In genomic region chr1:112388436-112388835, GRCh38 we compare ENCODE assay signal across 14 cellular contexts. TPM values are rescaled to one million over a fixed set of nuclear protein-coding genes. Genes with fewer than 3 reads are reported as not detected.
A peak's percentile ranks its signal among the peaks of the same experiment; 100 is the strongest.
DNase-seq lines count a peak whose midpoint lies in the region; ATAC-seq and TF ChIP-seq lines count a peak whose summit lies in the region.
"Had no signal": no experiment of that assay in that cellular context is flagged by ENCODE, and none has a peak within 500 bp of the region (broad histone marks: within the 10 kb centered on the region; RNA-seq: fewer than 3 reads in every experiment).

No MANE protein-coding gene starts in this region.

- peak overlapping the region; percentile 67 for H3K4me2 ChIP-seq in SK-N-SH
- peak overlapping the region; percentile 30 for H3K4me2 ChIP-seq in skeletal muscle satellite cell (ENCODE audit: low read length)

- H3K36me3 ChIP-seq in SK-N-SH (replicated peaks in 1 of 2; ENCODE audit: control insufficient read depth in 1 of 2, insufficient read depth in 2 of 2, low read length in 1 of 2) = no peaks in the 10 kb centered on the region
- no peaks in the 10 kb centered on the region for H3K36me3 ChIP-seq in skeletal muscle satellite cell (ENCODE audit: insufficient read depth, low read length)

- POLR2A ChIA-PET in SK-N-SH (lab: Yijun Ruan, JAX) = no interaction called here

- H3K27me3 ChIP-seq in SK-N-SH (ENCODE audit: insufficient read depth) (no peaks in the 10 kb centered on the region), skeletal muscle satellite cell (ENCODE audit: control insufficient read depth, insufficient read depth, low read length) (peaks cover 10% of the 10 kb centered on the region)

- no peak for TF ChIP-seq EP300 in SK-N-SH (IDR thresholded peaks at IDR 0.05; ENCODE audit: borderline replicate concordance in 1 of 2, low read depth in 1 of 2, low read length in 1 of 2)

- WGBS in SK-N-SH (ENCODE audit: low lambda C conversion rate) = 33% methylated on average over 3 of the region's 3 CpGs

- no peak overlapping the region; a peak in 1 of 4 replicates for H3K4me3 ChIP-seq in SK-N-SH (ENCODE audit: low read depth in 2 of 2, low read length in 1 of 2)
- H3K4me3 ChIP-seq in fibroblast of mammary gland (ENCODE audit: control insufficient read depth, low read depth, low read length) = no peak overlapping the region
- no peak overlapping the region for H3K4me3 ChIP-seq in skeletal muscle satellite cell (ENCODE audit: low read length)

- peaks cover 6% of the 10 kb centered on the region; the same call in 1 of the 2 replicates for H3K79me2 ChIP-seq in SK-N-SH (ENCODE audit: insufficient read depth)

- peaks cover 10% of the 10 kb centered on the region for H3F3A ChIP-seq in SK-N-SH (replicated peaks; ENCODE audit: insufficient read depth)

- intact Hi-C loops in posterior cingulate gyrus (cut with DNase I) = no loop called here

- CTCF ChIA-PET in SK-N-SH (lab: Yijun Ruan, JAX) = interaction anchor here (0.6 to 4.4 kb wide), 5 partner anchors 18 to 79 kb away, joined by 3 to 154 read pairs (median 5); no protein-coding TSS in a partner anchor

- peak overlapping the region; percentile 87; the same call in 1 of the 2 replicates for H2AFZ ChIP-seq in SK-N-SH (ENCODE audit: low read depth)

- H3K4me1 ChIP-seq in SK-N-SH (ENCODE audit: control insufficient read depth in 1 of 2, insufficient read depth in 2 of 2, low read depth in 1 of 2, low read length in 1 of 2) (peaks cover 4 to 12% of the 10 kb centered on the region in 2 experiments; a peak in 3 of 4 replicates), skeletal muscle satellite cell (ENCODE audit: control insufficient read depth, insufficient read depth, low read length) (peaks cover 38% of the 10 kb centered on the region)

- no peak for TF ChIP-seq RAD21 in SK-N-SH (IDR thresholded peaks at IDR 0.05; ENCODE audit: low read length)

- no peak for ATAC-seq in HG03280 (IDR thresholded peaks at IDR 0.05; ENCODE audit: unreplicated experiment)
- ATAC-seq: activated CD8-positive, alpha-beta memory T cell treated with anti-CD3 and anti-CD28 coated beads, Interleukin-2, amount 10 ng/mL, durations not matched to agents 7 days and 5 days had no signal

- TF ChIP-seq CTCF in SK-N-SH (IDR thresholded peaks at IDR 0.05) = no peak
- TF ChIP-seq CTCF in fibroblast of mammary gland (conservative IDR thresholded peaks at IDR 0.05; ENCODE audit: control insufficient read depth, insufficient read depth, low read depth, low read length) = no peak

- H3K9me3 ChIP-seq in SK-N-SH = no peaks in the 10 kb centered on the region
- H3K9me3 ChIP-seq in skeletal muscle satellite cell (replicated peaks; ENCODE audit: low read length) = no peaks in the 10 kb centered on the region

- DNase-seq in NCI-H1417 (lab: John Stamatoyannopoulos, UW) = peak in 2 of 3 experiments; percentile 14 to 56
- DNase-seq in NCI-H1417 treated with DMSO at 0.1 percent for 48 hours (lab: John Stamatoyannopoulos, UW) = no peak
- no peak for DNase-seq in SK-N-SH
- peak; percentile 60 for DNase-seq in fibroblast of mammary gland (ENCODE audit: low read depth)
- DNase-seq in posterior cingulate gyrus = no peak
- DNase-seq in SW480 (ENCODE audit: low spot score) = no peak
- DNase-seq: 8988T; activated CD8-positive, alpha-beta memory T cell treated with anti-CD3 and anti-CD28 coated beads, Interleukin-2, amount 10 ng/mL, durations not matched to agents 7 days and 5 days; amniotic stem cell; erythroblast; NCI-H1694; stimulated activated naive CD4-positive, alpha-beta T cell treated with Interleukin-2 at 50 U/mL for 16 hours had no signal

- no peaks in the 10 kb centered on the region for H3K9me2 ChIP-seq in SK-N-SH

- no peaks in the 10 kb centered on the region for H4K20me1 ChIP-seq in SK-N-SH (ENCODE audit: insufficient read depth)

- H3K9ac ChIP-seq in SK-N-SH (peak overlapping the region; percentile 23; the same call in 1 of the 2 replicates), skeletal muscle satellite cell (ENCODE audit: low read depth, low read length) (peak overlapping the region; percentile 28)

- peak overlapping the region in 1 of 2 experiments; percentile 53; a peak in 2 of 4 replicates for H3K27ac ChIP-seq in SK-N-SH (ENCODE audit: low read depth in 2 of 2, low read length in 1 of 2)

TF ChIP-seq in SK-N-SH, 30 proteins besides CTCF, POLR2A, EP300 and RAD21:
- TF ChIP-seq ELF1 (IDR thresholded peaks at IDR 0.05) = no peak
- TF ChIP-seq MXI1 (IDR thresholded peaks at IDR 0.05; ENCODE audit: low read depth, low read length) = no peak
- no peak for TF ChIP-seq REST (IDR thresholded peaks at IDR 0.05; ENCODE audit: low read depth, low read length)
- no peak for TF ChIP-seq NRF1 (IDR thresholded peaks at IDR 0.05; ENCODE audit: low read depth, low read length)
- no peak for TF ChIP-seq RCOR1 (IDR thresholded peaks at IDR 0.05; ENCODE audit: low read length)
- TF ChIP-seq EZH2phosphoT487 (IDR thresholded peaks at IDR 0.05; ENCODE audit: borderline replicate concordance, low read depth) = no peak
- no peak for TF ChIP-seq GATA2 (CRISPR knock-in tag; IDR thresholded peaks at IDR 0.05)
- TF ChIP-seq FOXM1 (IDR thresholded peaks at IDR 0.05; ENCODE audit: low read depth) = no peak
- TF ChIP-seq ZBTB33 (IDR thresholded peaks at IDR 0.05; ENCODE audit: borderline replicate concordance, low read depth) = no peak
- TF ChIP-seq RFX5 (IDR thresholded peaks at IDR 0.05; ENCODE audit: low read length) = no peak

RNA-seq across cellular contexts. Expression of gene CTTNBP2NL, which starts 7.6 kb away (rescaled TPM):
- polyA plus RNA-seq in SK-N-SH (2012; rRNA removed) = 4.9 and 7.5 TPM in 2 replicates
- 6.9 and 7.7 TPM in 2 replicates for polyA plus RNA-seq in SK-N-SH (2012; cell fraction: cytosol; rRNA removed)
- polyA plus RNA-seq in SK-N-SH (2012; cell fraction: nucleus; rRNA removed) = 4.3 and 7.9 TPM in 2 replicates
- total RNA-seq in skeletal muscle satellite cell (2012; rRNA removed) = 13.2 and 15.7 TPM in 2 replicates

Comparison
In these comparisons a context has a peak if more than half of its experiments do, and no peak if none do; other contexts are left out.
1. DNase-seq: peak in NCI-H1417 (2 of 3) and fibroblast of mammary gland (single experiment); none in NCI-H1417 treated with DMSO at 0.1 percent for 48 hours (single experiment), SK-N-SH (single experiment), posterior cingulate gyrus (0 of 10) and SW480 (single experiment).